In the genomic region with DNA sequence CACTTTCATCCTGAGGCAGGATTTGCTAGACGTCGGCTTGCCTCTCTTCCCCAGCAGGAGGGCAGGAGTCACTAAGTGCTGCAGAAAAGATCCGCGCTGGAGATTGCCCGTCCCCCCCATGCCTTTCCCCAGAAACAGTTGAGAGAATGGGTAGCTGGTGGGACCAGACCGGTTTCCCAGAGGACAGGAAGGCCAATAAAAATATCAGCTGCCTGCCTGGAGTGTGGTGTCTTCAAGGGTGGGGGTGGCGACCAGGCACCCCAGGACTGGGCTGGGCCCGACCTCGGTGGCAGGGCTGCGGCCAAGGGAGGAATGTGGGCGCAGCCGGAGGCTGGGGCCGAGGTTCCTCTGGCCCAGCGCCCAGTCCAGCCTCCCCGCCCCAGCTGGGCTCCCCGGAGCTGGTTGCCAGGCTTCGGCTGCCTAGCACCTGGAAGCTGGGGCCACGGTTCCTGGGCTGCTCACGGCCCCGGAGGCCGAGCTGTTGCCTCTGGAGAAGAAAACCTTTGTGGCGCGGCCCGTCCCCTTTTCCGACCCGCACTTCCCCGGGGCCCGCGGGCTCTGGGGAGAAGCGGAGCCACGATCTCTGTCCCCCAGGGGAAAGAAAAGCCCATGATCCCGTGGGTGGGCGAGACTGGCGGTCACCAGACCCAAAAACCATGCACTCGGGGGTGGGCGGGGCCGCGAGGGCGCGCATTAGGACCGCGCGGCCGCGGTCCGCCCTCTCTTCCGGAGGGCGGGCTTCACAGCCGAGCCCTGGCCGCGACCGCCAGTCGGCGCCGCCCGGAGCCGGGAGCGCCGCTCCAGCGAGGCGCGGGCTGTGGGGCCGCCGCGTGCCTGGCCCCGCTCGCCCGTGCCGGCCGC, we compare ENCODE assay signal across 1 cellular context.
TF ChIP-seq lines count a peak whose summit lies in the region.

A gene with protein sequence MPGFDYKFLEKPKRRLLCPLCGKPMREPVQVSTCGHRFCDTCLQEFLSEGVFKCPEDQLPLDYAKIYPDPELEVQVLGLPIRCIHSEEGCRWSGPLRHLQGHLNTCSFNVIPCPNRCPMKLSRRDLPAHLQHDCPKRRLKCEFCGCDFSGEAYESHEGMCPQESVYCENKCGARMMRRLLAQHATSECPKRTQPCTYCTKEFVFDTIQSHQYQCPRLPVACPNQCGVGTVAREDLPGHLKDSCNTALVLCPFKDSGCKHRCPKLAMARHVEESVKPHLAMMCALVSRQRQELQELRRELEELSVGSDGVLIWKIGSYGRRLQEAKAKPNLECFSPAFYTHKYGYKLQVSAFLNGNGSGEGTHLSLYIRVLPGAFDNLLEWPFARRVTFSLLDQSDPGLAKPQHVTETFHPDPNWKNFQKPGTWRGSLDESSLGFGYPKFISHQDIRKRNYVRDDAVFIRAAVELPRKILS (plus strand): TSS at position 769 of the 861 bp plus-strand sequence. CDS start 102 bp downstream, outside the sequence.

TF ChIP-seq in GM12878, 131 proteins besides CTCF, POLR2A, EP300 and RAD21 (continued from another document):
- TF ChIP-seq E4F1 (IDR thresholded peaks at IDR 0.05; ENCODE audit: borderline replicate concordance, partially characterized antibody) (peak; percentile 27), SMARCA5 (IDR thresholded peaks at IDR 0.05) (peak; percentile 84), NFXL1 (IDR thresholded peaks at IDR 0.05; ENCODE audit: borderline replicate concordance) (0 out of 2 replicates have a peak, but pooled peaks have one; percentile 54), EGR1 (IDR thresholded peaks at IDR 0.05; ENCODE audit: borderline replicate concordance in 1 of 2, low read depth in 2 of 2, low read length in 2 of 2) (peak in 1 of 2 experiments; percentile 90; a peak in 2 of 3 replicates), TARDBP (IDR thresholded peaks at IDR 0.05; ENCODE audit: borderline replicate concordance) (no peak; the same call in 1 of the 2 replicates), POLR2AphosphoS2 (IDR thresholded peaks at IDR 0.05; ENCODE audit: low read depth, low read length) (peak; percentile 94; the same call in 1 of the 2 replicates), HDAC6 (IDR thresholded peaks at IDR 0.05; ENCODE audit: unreplicated experiment) (no peak), BRCA1 (IDR thresholded peaks at IDR 0.05; ENCODE audit: low read depth, low read length) (no peak), CREB1 (IDR thresholded peaks at IDR 0.05; ENCODE audit: low read depth) (no peak), BCLAF1 (IDR thresholded peaks at IDR 0.05) (peak; percentile 68; the same call in 1 of the 2 replicates), IKZF2 (IDR thresholded peaks at IDR 0.05) (peak; percentile 79 to 81), ZNF217 (IDR thresholded peaks at IDR 0.05) (0 out of 2 replicates have a peak, but pooled peaks have one; percentile 37), PML (IDR thresholded peaks at IDR 0.05; ENCODE audit: low read length) (no peak), TBL1XR1 (IDR thresholded peaks at IDR 0.05; ENCODE audit: low read depth, low read length) (peak; percentile 46; the same call in 1 of the 2 replicates), BHLHE40 (IDR thresholded peaks at IDR 0.05; ENCODE audit: borderline replicate concordance in 1 of 2, low read depth in 2 of 2, low read length in 1 of 2) (peak; percentile 92 to 96), SMAD1 (IDR thresholded peaks at IDR 0.05; ENCODE audit: low read depth, partially characterized antibody) (peak; percentile 35), ELK1 (IDR thresholded peaks at IDR 0.05; ENCODE audit: low read depth, low read length) (peak; percentile 69; the same call in 1 of the 2 replicates), POLR2AphosphoS5 (IDR thresholded peaks at IDR 0.05; ENCODE audit: low read length) (peak; percentile 86; the same call in 1 of the 2 replicates), NR2C1 (IDR thresholded peaks at IDR 0.05) (peak; percentile 63), POU2F2 (IDR thresholded peaks at IDR 0.05; ENCODE audit: borderline replicate concordance, low read depth, low read length) (peak; percentile 78; the same call in 1 of the 3 replicates), TCF3 (IDR thresholded peaks at IDR 0.05; ENCODE audit: borderline replicate concordance, insufficient read depth, low read depth, low read length) (peak; percentile 70), ZNF207 (IDR thresholded peaks at IDR 0.05; ENCODE audit: borderline replicate concordance) (0 out of 2 replicates have a peak, but pooled peaks have one; percentile 13), MEF2A (IDR thresholded peaks at IDR 0.05; ENCODE audit: insufficient read depth, low read depth, low read length) (peak; percentile 68), DPF2 (IDR thresholded peaks at IDR 0.05) (peak; percentile 93; the same call in 1 of the 2 replicates), SKIL (IDR thresholded peaks at IDR 0.05; ENCODE audit: low read depth, poor library complexity, severe bottlenecking) (no peak), ZZZ3 (IDR thresholded peaks at IDR 0.05; ENCODE audit: control insufficient read depth, insufficient read length, low read depth) (no peak), LARP7 (IDR thresholded peaks at IDR 0.05) (peak; percentile 57), IRF3 (IDR thresholded peaks at IDR 0.05) (0 out of 2 replicates have a peak, but pooled peaks have one; percentile 17)
- TF ChIP-seq, protein P1, sequence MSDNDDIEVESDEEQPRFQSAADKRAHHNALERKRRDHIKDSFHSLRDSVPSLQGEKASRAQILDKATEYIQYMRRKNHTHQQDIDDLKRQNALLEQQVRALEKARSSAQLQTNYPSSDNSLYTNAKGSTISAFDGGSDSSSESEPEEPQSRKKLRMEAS (IDR thresholded peaks at IDR 0.05; ENCODE audit: low read depth, low read length), result 0 out of 2 replicates have a peak, but pooled peaks have one; percentile 56
TF ChIP-seq in GM12878: peak in this region for 50.
